In the genomic region with DNA sequence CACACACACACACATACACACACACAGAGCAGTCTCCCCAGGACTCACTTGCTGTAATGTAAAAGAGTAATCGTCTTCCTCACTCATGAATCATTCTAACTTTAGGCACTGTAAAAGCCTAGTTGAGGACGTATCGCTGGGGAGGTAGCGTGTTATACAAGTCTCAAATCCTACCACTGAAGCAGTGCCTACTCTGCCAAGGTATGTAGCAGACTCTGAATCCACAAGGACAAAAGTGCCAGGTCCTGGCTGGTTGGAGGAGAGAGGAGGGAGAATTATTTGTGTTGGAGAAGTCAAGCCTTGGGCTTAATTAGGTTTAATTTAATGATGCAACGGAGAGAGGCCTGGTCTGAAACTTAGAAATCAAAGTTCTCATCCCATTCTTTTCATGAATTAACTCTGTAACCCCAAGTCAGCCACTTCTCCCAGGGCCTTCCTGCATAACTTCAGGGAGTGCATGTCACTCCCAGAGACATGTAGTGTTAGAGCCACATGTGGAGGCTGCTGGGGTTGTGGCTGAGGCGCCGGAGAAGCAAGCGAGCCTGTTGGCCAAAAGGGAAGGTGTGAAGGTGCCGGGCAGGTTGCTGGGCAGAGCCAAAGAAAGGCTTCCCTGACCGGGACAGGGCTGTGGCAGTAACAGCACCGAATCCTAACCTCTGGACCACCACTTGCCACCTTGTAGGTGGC, we compare ENCODE assay signal across 24 cellular contexts. TPM values are rescaled to one million over a fixed set of nuclear protein-coding genes. Genes with fewer than 3 reads are reported as not detected.
A peak's percentile ranks its signal among the peaks of the same experiment; 100 is the strongest.
DNase-seq lines count a peak whose midpoint lies in the region; ATAC-seq and TF ChIP-seq lines count a peak whose summit lies in the region.
"Had no signal": no experiment of that assay in that cellular context is flagged by ENCODE, and none has a peak within 500 bp of the region (broad histone marks: within the 10 kb centered on the region; RNA-seq: fewer than 3 reads in every experiment).

No MANE protein-coding gene starts in this region.

- 0 out of 2 replicates have a peak, but pooled peaks cover 5% of the 10 kb centered on the region for H3K27me3 ChIP-seq in Panc1 (ENCODE audit: control insufficient read depth, insufficient read depth, low read length)
- no peaks in the 10 kb centered on the region for H3K27me3 ChIP-seq in vagina

- H3K4me1 ChIP-seq in ES-I3 (ENCODE audit: insufficient read depth, low read length), result peaks cover 15% of the 10 kb centered on the region
- H3K4me1 ChIP-seq in Panc1 (ENCODE audit: control insufficient read depth, insufficient read depth, low read length), result no peaks in the 10 kb centered on the region
- no peaks in the 10 kb centered on the region for H3K4me1 ChIP-seq in vagina
- H3K4me1 ChIP-seq: HAP-1 had no signal

- H3K4me3 Mint-ChIP-seq in memory B cell, result no peak overlapping the region
- no peak overlapping the region for H3K4me3 Mint-ChIP-seq in effector memory CD8-positive, alpha-beta T cell
- H3K4me3 Mint-ChIP-seq: CD8-positive, alpha-beta T cell; HFFc6 had no signal

- TF ChIP-seq CTCF in Panc1 (IDR thresholded peaks at IDR 0.05) (no peak), vagina (IDR thresholded peaks at IDR 0.05) (no peak)

- POLR2A ChIA-PET in Panc1 (lab: Charles Lee), result no interaction called here

- no peaks in the 10 kb centered on the region for H3K27me3 Mint-ChIP-seq in memory B cell
- H3K27me3 Mint-ChIP-seq in effector memory CD8-positive, alpha-beta T cell, result peaks cover 47 to 54% of the 10 kb centered on the region in 2 donors

- H3K36me3 ChIP-seq in ES-I3 (ENCODE audit: insufficient read depth, low read length), result no peaks in the 10 kb centered on the region
- no peaks in the 10 kb centered on the region for H3K36me3 ChIP-seq in Panc1 (ENCODE audit: control insufficient read depth, insufficient read depth, low read length)
- no peaks in the 10 kb centered on the region for H3K36me3 ChIP-seq in vagina
- H3K36me3 ChIP-seq: HAP-1 had no signal

- TF ChIP-seq POLR2A in vagina (IDR thresholded peaks at IDR 0.05), result no peak

- H3K4me3 ChIP-seq in Panc1 (ENCODE audit: low read depth in 2 of 2, low read length in 2 of 2) (no peak overlapping the region), vagina (no peak overlapping the region)
- H3K4me3 ChIP-seq: GM12878, HAP-1 had no signal

- CTCF ChIA-PET in Panc1 (lab: Charles Lee), result no interaction called here

- peaks cover 16% of the 10 kb centered on the region for H3K4me1 Mint-ChIP-seq in memory B cell
- no peaks in the 10 kb centered on the region for H3K4me1 Mint-ChIP-seq in effector memory CD8-positive, alpha-beta T cell (ENCODE audit: low read depth in 2 of 2)

- H3K9me3 Mint-ChIP-seq in memory B cell, result no peaks in the 10 kb centered on the region
- H3K9me3 Mint-ChIP-seq in effector memory CD8-positive, alpha-beta T cell, result no peaks in the 10 kb centered on the region
- H3K9me3 Mint-ChIP-seq: CD8-positive, alpha-beta T cell; HFFc6 had no signal

- no peaks in the 10 kb centered on the region for H3K9me3 ChIP-seq in ES-I3 (ENCODE audit: control insufficient read depth, insufficient read depth, low read length)
- H3K9me3 ChIP-seq in Panc1 (ENCODE audit: control insufficient read depth, insufficient read depth, low read depth, low read length), result no peaks in the 10 kb centered on the region
- no peaks in the 10 kb centered on the region for H3K9me3 ChIP-seq in vagina
- H3K9me3 ChIP-seq: Caco-2, HAP-1 had no signal

- H3K9ac ChIP-seq in ES-I3 (ENCODE audit: low read depth, low read length), result peak overlapping the region; percentile 19; the same call in 1 of the 2 replicates
- H3K9ac ChIP-seq: KMS-11 had no signal

- no TSS peak for BruUV-seq in Panc1 (replicated peaks; lab: Mats Ljungman, UMichigan)

- DNase-seq in Panc1 (ENCODE audit: low read depth, low spot score) (no peak), memory B cell (ENCODE audit: low spot score in 2 of 2) (no peak), vagina (ENCODE audit: extremely low spot score in 2 of 2) (no peak)
- DNase-seq in effector memory CD8-positive, alpha-beta T cell, result no peak
- no peak for DNase-seq in activated CD4-positive, alpha-beta T cell treated with anti-CD3 and anti-CD28 coated beads, Interleukin-2, amount 50 U/mL, for 48 hours
- DNase-seq: Caco-2; CD8-positive, alpha-beta T cell; GDM1; HFFc6; IMR-90; MM.1S; NCI-H2029; NCI-H446; NCI-H524 treated with DMSO at 0.1 percent for 48 hours; NCI-H82; SHP77 had no signal

- no peaks in the 10 kb centered on the region for H3K36me3 Mint-ChIP-seq in memory B cell
- H3K36me3 Mint-ChIP-seq in effector memory CD8-positive, alpha-beta T cell (ENCODE audit: insufficient read depth), result peaks cover 3% of the 10 kb centered on the region
- H3K36me3 Mint-ChIP-seq: CD8-positive, alpha-beta T cell had no signal

- ATAC-seq in Panc1 (0 out of 2 replicates have a peak, but pooled peaks have one; percentile 30), memory B cell (ENCODE audit: low read depth) (no peak), GM21619 (IDR thresholded peaks at IDR 0.05; ENCODE audit: unreplicated experiment) (no peak)
- ATAC-seq in effector memory CD8-positive, alpha-beta T cell (replicated peaks), result no peak
- ATAC-seq: CD8-positive, alpha-beta T cell; GM12878 had no signal

- H3K27ac Mint-ChIP-seq in memory B cell, result peak overlapping the region; percentile 86
- H3K27ac Mint-ChIP-seq in effector memory CD8-positive, alpha-beta T cell, result no peak overlapping the region
- H3K27ac Mint-ChIP-seq: CD8-positive, alpha-beta T cell; HFFc6 had no signal

- intact Hi-C loops in Panc1 (cut with micrococcal nuclease; ENCODE audit: unreplicated experiment) (loop anchor here (10.0 kb wide), 1 partner anchor 145 kb away; no protein-coding TSS in a partner anchor), vagina (cut with DNase I) (no loop called here)

- in situ Hi-C loops in Panc1 (cut with HindIII; ENCODE audit: low pct_unique_long_range_greater_than_20kb, low sequenced_read_pairs), result no loop called here

- no peak overlapping the region for H3K27ac ChIP-seq in Panc1 (ENCODE audit: low read length)
- no peak overlapping the region for H3K27ac ChIP-seq in vagina
- H3K27ac ChIP-seq: C4-2B, KMS-11, RWPE1 had no signal

RNA-seq across cellular contexts. Expression of a gene that starts 36.7 kb away (rescaled TPM):
- total RNA-seq in Panc1 (2021; ENCODE audit: unreplicated experiment), result 0.15 TPM
- polyA plus RNA-seq in Panc1 (2012; ENCODE audit: insufficient read length), result 0.13 TPM
- total RNA-seq in vagina, result not detected
- total RNA-seq: CD8-positive, alpha-beta T cell; GM12878; HFFc6; IMR-90 had no signal
- polyA plus RNA-seq: AG04450, GM12878, IMR-90 had no signal

RNA-seq across cellular contexts. Expression of a gene that starts 50.8 kb away (rescaled TPM):
- total RNA-seq in Panc1 (2021; ENCODE audit: unreplicated experiment), result 42.8 TPM
- polyA plus RNA-seq in Panc1 (2012; ENCODE audit: insufficient read length), result 44.8 TPM
- 31.2 TPM for total RNA-seq in vagina
